ENCODE assay signal across 18 cellular contexts in the genomic region with DNA sequence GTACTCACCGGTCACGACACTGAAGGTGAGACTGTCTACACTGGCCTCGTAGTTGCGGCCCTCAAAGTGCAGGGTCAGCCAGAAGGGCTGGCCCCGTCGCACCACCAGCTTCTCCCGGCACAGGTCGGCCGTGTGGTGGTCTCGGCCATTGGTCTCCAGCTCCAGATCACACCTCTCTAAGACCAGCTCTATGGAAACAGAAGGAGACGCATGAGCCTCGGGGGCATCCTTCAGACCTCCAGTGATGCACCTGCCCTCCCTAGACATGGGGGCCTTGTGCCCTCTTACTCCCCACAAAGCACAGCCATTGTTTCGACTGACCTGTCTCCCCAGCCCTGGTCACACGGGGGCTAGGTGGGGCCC. TPM values are rescaled to one million over a fixed set of nuclear protein-coding genes. Genes with fewer than 3 reads are reported as not detected.
DNase-seq lines count a peak whose midpoint lies in the region; ATAC-seq and TF ChIP-seq lines count a peak whose summit lies in the region.
"Had no signal": no experiment of that assay in that cellular context is flagged by ENCODE, and none has a peak within 500 bp of the region (broad histone marks: within the 10 kb centered on the region; RNA-seq: fewer than 3 reads in every experiment).

No MANE protein-coding gene starts in this region.

- no peak overlapping the region for H2BK5ac ChIP-seq in IMR-90 (ENCODE audit: low read depth, low read length, poor library complexity, severe bottlenecking)
- no peak overlapping the region for H2BK5ac ChIP-seq in trophoblast cell (ENCODE audit: low read depth, low read length, poor library complexity)

- no peak for ATAC-seq in IMR-90 (ENCODE audit: low read depth)
- ATAC-seq in right cardiac atrium = no peak
- ATAC-seq in HG02588 (IDR thresholded peaks at IDR 0.05; ENCODE audit: unreplicated experiment) = no peak
- ATAC-seq in activated CD4-positive, CD25-positive, alpha-beta regulatory T cell treated with anti-CD3 and anti-CD28 coated beads, Interleukin-2, amount 50 U/mL, for 24 hours = no peak
- ATAC-seq: PC-3 had no signal

- H3K27me3 Mint-ChIP-seq in chondrocyte (ENCODE audit: low read depth) = no peaks in the 10 kb centered on the region

- peaks cover 22% of the 10 kb centered on the region for H3K9me1 ChIP-seq in IMR-90 (ENCODE audit: insufficient read depth, low read length)

- H3K4me2 ChIP-seq in IMR-90 (ENCODE audit: low read depth, low read length) = no peak overlapping the region
- H3K4me2 ChIP-seq in trophoblast cell (ENCODE audit: low read length) = no peak overlapping the region

- H2AFZ ChIP-seq in IMR-90 (replicated peaks; ENCODE audit: low read length, poor library complexity) (no peak overlapping the region), trophoblast cell (ENCODE audit: insufficient read depth, low read length, poor library complexity) (no peak overlapping the region)

- H2BK12ac ChIP-seq in trophoblast cell (ENCODE audit: low read length) = no peak overlapping the region

- H3K36me3 Mint-ChIP-seq in chondrocyte (ENCODE audit: low read depth) = no peaks in the 10 kb centered on the region
- H3K36me3 Mint-ChIP-seq: CD4-positive, CD25-positive, alpha-beta regulatory T cell had no signal

- WGBS in IMR-90 (ENCODE audit: extremely low coverage in 2 of 2, insufficient read length in 1 of 2), 2 experiments = no CpG with 5 or more reads among the region's 14 CpGs
- 93% methylated on average over 14 of the region's 14 CpGs for WGBS in right cardiac atrium
- WGBS in spleen, 5 donors = 89 to 93% (median 92%) methylated on average over 9 to 14 of the region's 14 CpGs
- WGBS in trophoblast cell (ENCODE audit: extremely low coverage, insufficient coverage, insufficient read length) = no CpG with 5 or more reads among the region's 14 CpGs

- CTCF ChIA-PET in IMR-90 (lab: Yijun Ruan, JAX) = no interaction called here

- in situ Hi-C loops in IMR-90 (cut with MboI; ENCODE audit: low sequenced_read_pairs) = no loop called here

- H4K12ac ChIP-seq in trophoblast cell (ENCODE audit: low read depth, low read length) = no peak overlapping the region

- no TSS peak for BruUV-seq in IMR-90 (replicated peaks; lab: Mats Ljungman, UMichigan)

- peaks cover 35% of the 10 kb centered on the region for H3K4me1 ChIP-seq in IMR-90 (ENCODE audit: control insufficient read depth, insufficient read depth, low read length)
- peaks cover 28% of the 10 kb centered on the region for H3K4me1 ChIP-seq in right cardiac atrium (ENCODE audit: control insufficient read depth, insufficient read depth, low read length)
- H3K4me1 ChIP-seq in spleen = peaks cover 10 to 96% (median 56%) of the 10 kb centered on the region in 6 donors
- H3K4me1 ChIP-seq in trophoblast cell (ENCODE audit: control insufficient read depth in 1 of 2, insufficient read depth in 2 of 2, low read length in 2 of 2) = peaks cover 37 to 42% of the 10 kb centered on the region in 2 experiments

- H2BK15ac ChIP-seq in IMR-90 (ENCODE audit: low read depth, low read length) = no peak overlapping the region

- no peak overlapping the region for H3K56ac ChIP-seq in IMR-90 (ENCODE audit: extremely low read depth, insufficient read depth, low read length)

- intact Hi-C loops in IMR-90 (cut with micrococcal nuclease) = no loop called here
- intact Hi-C loops in right cardiac atrium (cut with DNase I) = loop anchor here in 2 of 4 donors (5.0 kb wide), 2 partner anchors 89 to 104 kb away; no protein-coding TSS in a partner anchor
- intact Hi-C loops in spleen (cut with DNase I; ENCODE audit: low total_unique reads) = no loop called here

- H3K9me3 Mint-ChIP-seq in chondrocyte (ENCODE audit: low read depth) = no peaks in the 10 kb centered on the region
- H3K9me3 Mint-ChIP-seq: CD4-positive, CD25-positive, alpha-beta regulatory T cell had no signal

- TF ChIP-seq POLR2A in IMR-90 (IDR thresholded peaks at IDR 0.05; ENCODE audit: low read depth, low read length) (no peak), spleen (IDR thresholded peaks at IDR 0.05) (no peak)

- H2AK9ac ChIP-seq in IMR-90 (replicated peaks; ENCODE audit: low read depth, low read length, poor library complexity) = peak overlapping the region; percentile 58

- no peak for DNase-seq in IMR-90
- peak; percentile 54 for DNase-seq in chondrocyte (ENCODE audit: low spot score)
- DNase-seq in right cardiac atrium = no peak
- DNase-seq in spleen = peak; percentile 52
- DNase-seq in trophoblast cell = no peak
- no peak for DNase-seq in NCI-H187 treated with DMSO at 0.1 percent for 48 hours (lab: John Stamatoyannopoulos, UW)
- DNase-seq: ACHN; CD4-positive, CD25-positive, alpha-beta regulatory T cell; DND-41; GDM1; GOT3; KG1; NCI-H1092; NCI-H345; NCI-H69; PC-3 had no signal

- TF ChIP-seq RAD21 in IMR-90 (IDR thresholded peaks at IDR 0.05; ENCODE audit: low read length) = no peak

- no peak overlapping the region for H2BK20ac ChIP-seq in IMR-90 (ENCODE audit: low read depth, low read length)

- H3K14ac ChIP-seq in IMR-90 (replicated peaks; ENCODE audit: low read depth, low read length) (no peak overlapping the region), trophoblast cell (ENCODE audit: low read length) (no peak overlapping the region)

- H4K20me1 ChIP-seq in IMR-90 (ENCODE audit: insufficient read depth, low read length) = no peaks in the 10 kb centered on the region; the same call in 1 of the 2 replicates

- H3K27me3 ChIP-seq in IMR-90 (ENCODE audit: control insufficient read depth, insufficient read depth, low read length) = no peaks in the 10 kb centered on the region
- H3K27me3 ChIP-seq in right cardiac atrium (ENCODE audit: control insufficient read depth, insufficient read depth) = no peaks in the 10 kb centered on the region
- H3K27me3 ChIP-seq in spleen (replicated peaks in 1 of 7) = peaks cover 0 to 10% (median 0%) of the 10 kb centered on the region in 7 donors
- H3K27me3 ChIP-seq in trophoblast cell (ENCODE audit: insufficient read depth, low read length) = no peaks in the 10 kb centered on the region

- H3K36me3 ChIP-seq in IMR-90 (ENCODE audit: control insufficient read depth, insufficient read depth, low read length) = peaks cover 38% of the 10 kb centered on the region
- H3K36me3 ChIP-seq in spleen = peaks cover 0 to 19% (median 0%) of the 10 kb centered on the region in 6 donors
- H3K36me3 ChIP-seq in trophoblast cell (ENCODE audit: control insufficient read depth in 1 of 2, insufficient read depth in 2 of 2, low read length in 2 of 2) = peaks cover 55 to 56% of the 10 kb centered on the region in 2 experiments

- H3K79me2 ChIP-seq in trophoblast cell (ENCODE audit: control insufficient read depth, insufficient read depth, low read length, poor library complexity) = peaks cover 14% of the 10 kb centered on the region

- H3K4ac ChIP-seq in IMR-90 (ENCODE audit: low read depth, low read length) = no peak overlapping the region
- H3K4ac ChIP-seq in trophoblast cell (ENCODE audit: low read depth, low read length) = no peak overlapping the region

- peak overlapping the region; percentile 31 for H2AK5ac ChIP-seq in IMR-90 (ENCODE audit: low read depth, low read length)
- no peak overlapping the region for H2AK5ac ChIP-seq in trophoblast cell (ENCODE audit: low read length)

- H3K4me1 Mint-ChIP-seq in chondrocyte (ENCODE audit: low read depth) = peaks cover 42% of the 10 kb centered on the region

- H3K9me3 ChIP-seq in IMR-90 (ENCODE audit: control insufficient read depth, insufficient read depth, low read length) (no peaks in the 10 kb centered on the region), right cardiac atrium (ENCODE audit: control insufficient read depth, low read length) (no peaks in the 10 kb centered on the region), spleen (no peaks in the 10 kb centered on the region), trophoblast cell (ENCODE audit: insufficient read depth, low read depth, low read length) (peaks cover 5% of the 10 kb centered on the region)

- POLR2A ChIA-PET in IMR-90 (lab: Charles Lee; ENCODE audit: unreplicated experiment) = no interaction called here

- H4K5ac ChIP-seq in IMR-90 (ENCODE audit: low read depth, low read length) = no peak overlapping the region

- H4K91ac ChIP-seq in IMR-90 (ENCODE audit: insufficient read depth, low read depth, low read length) = no peak overlapping the region
- H4K91ac ChIP-seq in trophoblast cell (ENCODE audit: low read depth, low read length) = no peak overlapping the region

- no peak overlapping the region for H3K18ac ChIP-seq in IMR-90 (ENCODE audit: low read depth, low read length)
- no peak overlapping the region for H3K18ac ChIP-seq in trophoblast cell (ENCODE audit: low read length)

- no peak overlapping the region for H3K27ac Mint-ChIP-seq in chondrocyte (ENCODE audit: unreplicated experiment)
- H3K27ac Mint-ChIP-seq: CD4-positive, CD25-positive, alpha-beta regulatory T cell had no signal

- no peak overlapping the region for H3K9ac ChIP-seq in IMR-90 (ENCODE audit: low read depth, low read length)
- no peak overlapping the region for H3K9ac ChIP-seq in trophoblast cell (ENCODE audit: low read length)

- no peak overlapping the region for H3K23ac ChIP-seq in IMR-90 (ENCODE audit: low read depth, low read length)
- no peak overlapping the region for H3K23ac ChIP-seq in trophoblast cell (ENCODE audit: low read length)

- H3K4me3 ChIP-seq in IMR-90 (ENCODE audit: insufficient read depth, low read depth, low read length) = no peak overlapping the region
- no peak overlapping the region for H3K4me3 ChIP-seq in right cardiac atrium (ENCODE audit: low read length)
- no peak overlapping the region for H3K4me3 ChIP-seq in spleen
- H3K4me3 ChIP-seq in trophoblast cell (ENCODE audit: low read depth, low read length) = no peak overlapping the region

- H3K79me1 ChIP-seq in IMR-90 (ENCODE audit: low read depth in 1 of 2, low read length in 2 of 2) (peaks cover 29 to 87% of the 10 kb centered on the region in 2 experiments), trophoblast cell (ENCODE audit: low read length) (peaks cover 33% of the 10 kb centered on the region)

- TF ChIP-seq CTCF in IMR-90 (conservative IDR thresholded peaks at IDR 0.05; ENCODE audit: low read depth, low read length) (no peak), chondrocyte (IDR thresholded peaks at IDR 0.05) (no peak), spleen (IDR thresholded peaks at IDR 0.05 in 8 of 11, conservative IDR thresholded peaks at IDR 0.05 in 3 of 11) (no peak)

- H2BK120ac ChIP-seq in IMR-90 (ENCODE audit: low read depth, low read length) (no peak overlapping the region), trophoblast cell (ENCODE audit: insufficient read depth, low read length, poor library complexity) (no peak overlapping the region)

- H3K27ac ChIP-seq in IMR-90 (ENCODE audit: insufficient read depth, low read length) (no peak overlapping the region), right cardiac atrium (ENCODE audit: low read length) (peak overlapping the region; percentile 77), spleen (no peak overlapping the region), trophoblast cell (ENCODE audit: low read depth, low read length) (no peak overlapping the region)

- dilution Hi-C loops in IMR-90 (cut with HindIII; ENCODE audit: low sequenced_read_pairs, unreplicated experiment) = no loop called here

- H3K4me3 Mint-ChIP-seq in chondrocyte (ENCODE audit: unreplicated experiment) = no peak overlapping the region
- H3K4me3 Mint-ChIP-seq: CD4-positive, CD25-positive, alpha-beta regulatory T cell had no signal

- H4K8ac ChIP-seq in IMR-90 (ENCODE audit: low read depth in 2 of 2, low read length in 2 of 2) = no peak overlapping the region
- no peak overlapping the region for H4K8ac ChIP-seq in trophoblast cell (ENCODE audit: low read depth, low read length)

RNA-seq across cellular contexts. Expression of a gene that starts 3.7 kb away (rescaled TPM):
- 237 and 268 TPM in 2 replicates for total RNA-seq in IMR-90 (2012; rRNA removed)
- 239 and 292 TPM in 2 replicates for polyA plus RNA-seq in IMR-90 (2012; rRNA removed)
- 370 and 502 TPM in 2 replicates for polyA plus RNA-seq in IMR-90 (2012; cell fraction: cytosol; rRNA removed)
- polyA plus RNA-seq in IMR-90 (2012; cell fraction: nucleus; rRNA removed; ENCODE audit: low replicate concordance) = 218 and 328 TPM in 2 replicates
- 7.1 to 22.3 TPM (median 17.7 TPM) in 3 replicates for total RNA-seq in chondrocyte
- 1,000 to 10,000 TPM in 3 of 4 donors, 100 to 1,000 TPM in 1; 963 to 1,731 (median 1,257) TPM for total RNA-seq in right cardiac atrium
- polyA plus RNA-seq in right cardiac atrium = 447 TPM
- total RNA-seq in spleen = 100 to 1,000 TPM in 1 of 7 donors, 10 to 100 TPM in 6; 60.2 to 167 (median 87.6) TPM
- polyA plus RNA-seq in spleen = 10 to 100 TPM in 2 of 3 donors, 1 to 10 TPM in 1; 9.3 to 35.3 (median 19.8) TPM
- polyA plus RNA-seq in trophoblast cell (2013) = 330 and 332 TPM in 2 replicates
- total RNA-seq: CD4-positive, CD25-positive, alpha-beta regulatory T cell had no signal

Comparison
In these comparisons a context has a peak if more than half of its experiments do, and no peak if none do; other contexts are left out.
1. DNase-seq: peak in chondrocyte (single experiment) and spleen (single experiment); none in IMR-90 (single experiment), right cardiac atrium (0 of 3), trophoblast cell (0 of 2) and NCI-H187 treated with DMSO at 0.1 percent for 48 hours (single experiment).